11 cellular contexts compared by ENCODE assay signal in genomic region chr1:89407355-89407754, GRCh38. TPM values are rescaled to one million over a fixed set of nuclear protein-coding genes. Genes with fewer than 3 reads are reported as not detected.
A peak's percentile ranks its signal among the peaks of the same experiment; 100 is the strongest.
DNase-seq lines count a peak whose midpoint lies in the region; ATAC-seq, FAIRE-seq and TF ChIP-seq lines count a peak whose summit lies in the region.
"Had no signal": no experiment of that assay in that cellular context is flagged by ENCODE, and none has a peak within 500 bp of the region (broad histone marks: within the 10 kb centered on the region; RNA-seq: fewer than 3 reads in every experiment).

No MANE protein-coding gene starts in this region.

- H3K9me3 ChIP-seq in kidney (ENCODE audit: control insufficient read depth in 1 of 2, low read length in 2 of 2) (no peaks in the 10 kb centered on the region), thyroid gland (no peaks in the 10 kb centered on the region)
- H3K9me3 ChIP-seq: body of pancreas, neutrophil, SJSA1 had no signal

- CTCF ChIA-PET in activated CD8-positive, alpha-beta memory T cell treated with anti-CD3 and anti-CD28 coated beads, Interleukin-2, amount 10 ng/mL, durations not matched to agents 7 days and 5 days (lab: Charles Lee), result interaction anchor here (1.1 kb wide), 1 partner anchor 20 kb away, joined by 3 read pairs; no protein-coding TSS in a partner anchor

- peaks cover 18% of the 10 kb centered on the region for H3K36me3 Mint-ChIP-seq in activated CD8-positive, alpha-beta memory T cell treated with anti-CD3 and anti-CD28 coated beads, Interleukin-2, amount 10 ng/mL, durations not matched to agents 7 days and 5 days
- peaks cover 8% of the 10 kb centered on the region for H3K36me3 Mint-ChIP-seq in activated naive CD8-positive, alpha-beta T cell treated with anti-CD3 and anti-CD28 coated beads, Interleukin-2, amount 10 ng/mL, durations not matched to agents 7 days and 5 days

- H3K27me3 ChIP-seq in thyroid gland, result no peaks in the 10 kb centered on the region
- H3K27me3 ChIP-seq: body of pancreas, neutrophil, SJSA1 had no signal

- peak overlapping the region; percentile 16 to 73 for H3K9ac ChIP-seq in kidney (ENCODE audit: low read length in 2 of 2)

- peak overlapping the region; percentile 78 for H3K4me3 Mint-ChIP-seq in activated CD8-positive, alpha-beta memory T cell treated with anti-CD3 and anti-CD28 coated beads, Interleukin-2, amount 10 ng/mL, durations not matched to agents 7 days and 5 days
- peak overlapping the region; percentile 86 for H3K4me3 Mint-ChIP-seq in activated naive CD8-positive, alpha-beta T cell treated with anti-CD3 and anti-CD28 coated beads, Interleukin-2, amount 10 ng/mL, durations not matched to agents 7 days and 5 days

- no peak for TF ChIP-seq CTCF in kidney (IDR thresholded peaks at IDR 0.05; ENCODE audit: borderline replicate concordance, extremely low read depth, insufficient read depth)
- no peak for TF ChIP-seq CTCF in thyroid gland (IDR thresholded peaks at IDR 0.05)

- H3K27ac ChIP-seq in kidney (ENCODE audit: low read depth in 2 of 2, low read length in 2 of 2), result peak overlapping the region; percentile 12 to 84
- peak overlapping the region; percentile 38 to 81 (median 76) for H3K27ac ChIP-seq in thyroid gland
- H3K27ac ChIP-seq: neutrophil, SJSA1 had no signal

- TF ChIP-seq POLR2A in thyroid gland (IDR thresholded peaks at IDR 0.05), result no peak

- no peaks in the 10 kb centered on the region for H3K27me3 Mint-ChIP-seq in activated CD8-positive, alpha-beta memory T cell treated with anti-CD3 and anti-CD28 coated beads, Interleukin-2, amount 10 ng/mL, durations not matched to agents 7 days and 5 days
- H3K27me3 Mint-ChIP-seq in activated naive CD8-positive, alpha-beta T cell treated with anti-CD3 and anti-CD28 coated beads, Interleukin-2, amount 10 ng/mL, durations not matched to agents 7 days and 5 days, result peaks cover 9% of the 10 kb centered on the region

- H3K27ac Mint-ChIP-seq in activated CD8-positive, alpha-beta memory T cell treated with anti-CD3 and anti-CD28 coated beads, Interleukin-2, amount 10 ng/mL, durations not matched to agents 7 days and 5 days, result peak overlapping the region; percentile 81
- peak overlapping the region; percentile 85 for H3K27ac Mint-ChIP-seq in activated naive CD8-positive, alpha-beta T cell treated with anti-CD3 and anti-CD28 coated beads, Interleukin-2, amount 10 ng/mL, durations not matched to agents 7 days and 5 days

- no peaks in the 10 kb centered on the region for H3K9me3 Mint-ChIP-seq in activated CD8-positive, alpha-beta memory T cell treated with anti-CD3 and anti-CD28 coated beads, Interleukin-2, amount 10 ng/mL, durations not matched to agents 7 days and 5 days (ENCODE audit: low read depth)
- H3K9me3 Mint-ChIP-seq in activated naive CD8-positive, alpha-beta T cell treated with anti-CD3 and anti-CD28 coated beads, Interleukin-2, amount 10 ng/mL, durations not matched to agents 7 days and 5 days, result peaks cover 6% of the 10 kb centered on the region

- H3K4me1 Mint-ChIP-seq in activated CD8-positive, alpha-beta memory T cell treated with anti-CD3 and anti-CD28 coated beads, Interleukin-2, amount 10 ng/mL, durations not matched to agents 7 days and 5 days, result peaks cover 21% of the 10 kb centered on the region
- H3K4me1 Mint-ChIP-seq in activated naive CD8-positive, alpha-beta T cell treated with anti-CD3 and anti-CD28 coated beads, Interleukin-2, amount 10 ng/mL, durations not matched to agents 7 days and 5 days, result peaks cover 16% of the 10 kb centered on the region

- 0 to 5% methylated on average over 1 of the region's 1 CpG for WGBS in thyroid gland, 2 donors

- peak overlapping the region; percentile 50 to 81 for H3K4me3 ChIP-seq in kidney (ENCODE audit: low read length in 2 of 2)
- peak overlapping the region in 2 of 3 donors; percentile 23 to 73 for H3K4me3 ChIP-seq in thyroid gland (replicated peaks in 1 of 3)
- H3K4me3 ChIP-seq: body of pancreas, SJSA1 had no signal

- no peak for DNase-seq in activated CD8-positive, alpha-beta memory T cell treated with anti-CD3 and anti-CD28 coated beads, Interleukin-2, amount 10 ng/mL, durations not matched to agents 7 days and 5 days
- DNase-seq in activated CD8-positive, alpha-beta memory T cell treated with anti-CD3 and anti-CD28 coated beads, Interleukin-2, amount 50 U/mL, for 48 hours, result no peak
- no peak for DNase-seq in activated naive CD8-positive, alpha-beta T cell treated with anti-CD3 and anti-CD28 coated beads, Interleukin-2, amount 10 ng/mL, durations not matched to agents 7 days and 5 days
- DNase-seq in kidney (no peak), thyroid gland (no peak), islet precursor cell (no peak), 8988T (no peak)
- no peak for DNase-seq in central memory CD4-positive, alpha-beta T cell
- DNase-seq: body of pancreas had no signal

- POLR2A ChIA-PET in activated naive CD8-positive, alpha-beta T cell treated with anti-CD3 and anti-CD28 coated beads, Interleukin-2, amount 10 ng/mL, durations not matched to agents 7 days and 5 days (lab: Charles Lee), result interaction anchor here (0.5 kb wide), 1 partner anchor 476 kb away, joined by 4 read pairs; no protein-coding TSS in a partner anchor

- intact Hi-C loops in kidney (cut with DNase I) (no loop called here), thyroid gland (cut with DNase I) (no loop called here)

- ATAC-seq in activated CD8-positive, alpha-beta memory T cell treated with anti-CD3 and anti-CD28 coated beads, Interleukin-2, amount 10 ng/mL, durations not matched to agents 7 days and 5 days, result peak; percentile 49
- ATAC-seq in activated naive CD8-positive, alpha-beta T cell treated with anti-CD3 and anti-CD28 coated beads, Interleukin-2, amount 10 ng/mL, durations not matched to agents 7 days and 5 days (ENCODE audit: low read depth), result peak; percentile 58
- ATAC-seq: body of pancreas had no signal

- H3K4me1 ChIP-seq in kidney (ENCODE audit: control insufficient read depth in 1 of 2, insufficient read depth in 1 of 2, low read depth in 1 of 2, low read length in 2 of 2) (no peaks in the 10 kb centered on the region), thyroid gland (peaks cover 3 to 13% of the 10 kb centered on the region in 2 donors)
- H3K4me1 ChIP-seq: body of pancreas, SJSA1 had no signal

- H3K36me3 ChIP-seq in kidney (ENCODE audit: control insufficient read depth in 1 of 2, insufficient read depth in 2 of 2, low read length in 2 of 2) (no peaks in the 10 kb centered on the region), thyroid gland (no peaks in the 10 kb centered on the region)
- H3K36me3 ChIP-seq: neutrophil, SJSA1 had no signal

- peak; percentile 92 for FAIRE-seq in kidney (lab: Jason Lieb, UNC)

RNA-seq across cellular contexts. Expression of gene GBP6, which starts 43.5 kb away (rescaled TPM):
- total RNA-seq in activated CD8-positive, alpha-beta memory T cell treated with anti-CD3 and anti-CD28 coated beads, Interleukin-2, amount 10 ng/mL, durations not matched to agents 7 days and 5 days, result under 1 TPM; 0.19 to 0.82 TPM
- under 1 TPM; 0.23 to 0.47 TPM for total RNA-seq in activated naive CD8-positive, alpha-beta T cell treated with anti-CD3 and anti-CD28 coated beads, Interleukin-2, amount 10 ng/mL, durations not matched to agents 7 days and 5 days
- total RNA-seq in kidney (not detected), thyroid gland (under 1 TPM in 1 of 4 donors, not detected in 3; 0.89 TPM)
- polyA plus RNA-seq in kidney (ENCODE audit: insufficient read depth, low read depth, low replicate concordance), result not detected
- total RNA-seq: body of pancreas, SJSA1 had no signal
